14 cellular contexts compared by ENCODE assay signal in the genomic region with DNA sequence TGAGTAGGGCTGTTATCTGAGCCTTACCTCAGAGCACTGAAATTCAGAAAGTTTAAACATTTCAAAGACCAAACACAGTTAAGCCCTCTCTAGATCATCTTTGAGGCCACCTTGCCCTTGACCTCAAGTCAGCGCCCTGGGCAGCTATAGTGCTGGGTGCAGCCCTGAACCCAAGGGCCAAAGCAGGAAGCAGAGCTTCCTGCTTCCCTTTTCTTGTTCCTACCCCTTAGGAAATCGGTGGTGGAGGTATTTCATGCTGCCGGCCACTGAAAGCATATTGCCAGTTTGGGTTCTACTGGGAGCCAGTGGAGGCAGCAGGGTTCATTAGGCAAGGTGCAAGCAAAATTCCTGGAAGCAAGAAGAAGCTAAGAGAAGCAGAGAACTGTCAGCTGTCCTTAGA. TPM values are rescaled to one million over a fixed set of nuclear protein-coding genes. Genes with fewer than 3 reads are reported as not detected.
DNase-seq lines count a peak whose midpoint lies in the region; ATAC-seq, FAIRE-seq and TF ChIP-seq lines count a peak whose summit lies in the region.
"Had no signal": no experiment of that assay in that cellular context is flagged by ENCODE, and none has a peak within 500 bp of the region (broad histone marks: within the 10 kb centered on the region; RNA-seq: fewer than 3 reads in every experiment).

No MANE protein-coding gene starts in this region.

- TF ChIP-seq POLR2A in GM12891 (IDR thresholded peaks at IDR 0.05; ENCODE audit: low read depth, low read length), result no peak

- ATAC-seq in left lung (peak; percentile 40), GM18870 (IDR thresholded peaks at IDR 0.05; ENCODE audit: unreplicated experiment) (no peak), WTC11 (no peak), heart right ventricle (no peak)

- H3K4me1 ChIP-seq in left lung, result peaks cover 4 to 31% of the 10 kb centered on the region in 2 donors
- H3K4me1 ChIP-seq in heart right ventricle, result peaks cover 0 to 44% (median 3%) of the 10 kb centered on the region in 9 donors

- H3K36me3 Mint-ChIP-seq in CD14-positive monocyte, result peaks cover 79 to 91% of the 10 kb centered on the region in 2 donors
- no peaks in the 10 kb centered on the region for H3K36me3 Mint-ChIP-seq in activated CD4-positive, alpha-beta memory T cell treated with anti-CD3 and anti-CD28 coated beads for 36 hours
- H3K36me3 Mint-ChIP-seq in WTC11, result no peaks in the 10 kb centered on the region

- H3K27me3 ChIP-seq in left lung (no peaks in the 10 kb centered on the region), dorsolateral prefrontal cortex (peaks cover 0 to 7% (median 0%) of the 10 kb centered on the region in 45 donors), heart right ventricle (peaks cover 0 to 13% (median 0%) of the 10 kb centered on the region in 7 donors)

- H3K36me3 ChIP-seq in left lung, result no peaks in the 10 kb centered on the region
- no peaks in the 10 kb centered on the region for H3K36me3 ChIP-seq in heart right ventricle

- H3K9me3 Mint-ChIP-seq in CD14-positive monocyte (peaks cover 0 to 1% (median 0%) of the 10 kb centered on the region in 7 donors), WTC11 (no peaks in the 10 kb centered on the region)
- no peaks in the 10 kb centered on the region for H3K9me3 Mint-ChIP-seq in activated CD4-positive, alpha-beta memory T cell treated with anti-CD3 and anti-CD28 coated beads for 36 hours

- intact Hi-C loops in CD14-positive monocyte (cut with micrococcal nuclease), result loop anchor here in 1 of 2 donors (5.0 to 10.0 kb wide), 2 partner anchors 112 to 116 kb away; a partner anchor contains a TSS
- intact Hi-C loops in activated CD4-positive, alpha-beta memory T cell treated with anti-CD3 and anti-CD28 coated beads for 36 hours (cut with micrococcal nuclease), result loop anchor here (5.0 kb wide), 2 partner anchors 256 to 296 kb away; a partner anchor contains a TSS
- intact Hi-C loops in left lung (cut with DNase I), result loop anchor here in 1 of 2 donors (5.0 kb wide), 1 partner anchor 116 kb away; a partner anchor contains a TSS
- intact Hi-C loops in dorsolateral prefrontal cortex (cut with DNase I), result loop anchor here in 1 of 2 donors (5.0 kb wide), 1 partner anchor 116 kb away; a partner anchor contains a TSS
- intact Hi-C loops in heart right ventricle (cut with DNase I), result loop anchor here in 9 of 10 donors (2.0 to 10.0 kb wide), 8 partner anchors 112 to 258 kb away; a partner anchor contains a TSS

- H3K9me3 ChIP-seq in left lung (no peaks in the 10 kb centered on the region), heart right ventricle (no peaks in the 10 kb centered on the region)

- no peak for DNase-seq in CD14-positive monocyte (ENCODE audit: low spot score)
- DNase-seq in GM12891 (ENCODE audit: insufficient read length, low spot score), result no peak
- DNase-seq in activated CD4-positive, alpha-beta memory T cell treated with anti-CD3 and anti-CD28 coated beads for 36 hours, result no peak
- peak in 1 of 2 donors; percentile 38 for DNase-seq in left lung
- no peak for DNase-seq in WTC11 (ENCODE audit: low spot score)
- no peak for DNase-seq in dorsolateral prefrontal cortex
- DNase-seq in heart right ventricle, result no peak
- DNase-seq: caudate nucleus, kidney glomerular epithelial cell, NCI-H187 treated with DMSO at 0.1 percent for 48 hours, NCI-H526 had no signal

- H3K4me1 Mint-ChIP-seq in CD14-positive monocyte (peaks cover 36% of the 10 kb centered on the region), WTC11 (peaks cover 21% of the 10 kb centered on the region)
- H3K4me1 Mint-ChIP-seq in activated CD4-positive, alpha-beta memory T cell treated with anti-CD3 and anti-CD28 coated beads for 36 hours (ENCODE audit: low read depth), result peaks cover 43% of the 10 kb centered on the region

- peak; percentile 86 for FAIRE-seq in GM12891 (lab: Jason Lieb, UNC)

- 44 to 67% methylated on average over 3 of the region's 3 CpGs for WGBS in heart right ventricle, 2 donors

- H3K27ac ChIP-seq in left lung (peak overlapping the region in 1 of 2 donors; percentile 49), dorsolateral prefrontal cortex (no peak overlapping the region), heart right ventricle (peak overlapping the region in 2 of 10 donors; percentile 10 to 73)

- CTCF ChIA-PET in activated CD4-positive, alpha-beta memory T cell treated with anti-CD3 and anti-CD28 coated beads for 36 hours (lab: Charles Lee), result interaction anchor here (0.8 to 8.3 kb wide), 35 partner anchors 10 to 260 kb away, joined by 3 to 296 read pairs (median 5); a partner anchor contains a TSS
- CTCF ChIA-PET in WTC11 (lab: Charles Lee), result interaction anchor here (0.7 to 6.3 kb wide), 15 partner anchors 13 to 261 kb away, joined by 3 to 78 read pairs (median 7); a partner anchor contains a TSS

- H3K27me3 Mint-ChIP-seq in CD14-positive monocyte (ENCODE audit: low read depth in 3 of 3) (peaks cover 0 to 4% (median 0%) of the 10 kb centered on the region in 3 donors), WTC11 (ENCODE audit: low read depth) (no peaks in the 10 kb centered on the region; the same call in 1 of the 2 replicates)
- H3K27me3 Mint-ChIP-seq in activated CD4-positive, alpha-beta memory T cell treated with anti-CD3 and anti-CD28 coated beads for 36 hours, result no peaks in the 10 kb centered on the region

- H3K27ac Mint-ChIP-seq in CD14-positive monocyte (peak overlapping the region in 5 of 7 donors; percentile 24 to 85 (median 63)), WTC11 (no peak overlapping the region)
- H3K27ac Mint-ChIP-seq in activated CD4-positive, alpha-beta memory T cell treated with anti-CD3 and anti-CD28 coated beads for 36 hours, result peak overlapping the region; percentile 89

- H3K4me3 ChIP-seq in left lung (no peak overlapping the region), dorsolateral prefrontal cortex (no peak overlapping the region), heart right ventricle (no peak overlapping the region)

- POLR2A ChIA-PET in activated CD4-positive, alpha-beta memory T cell treated with anti-CD3 and anti-CD28 coated beads for 36 hours (lab: Charles Lee), result interaction anchor here (1.0 to 2.1 kb wide), 5 partner anchors 26 to 117 kb away, joined by 3 to 4 read pairs (median 3); a partner anchor contains a TSS
- POLR2A ChIA-PET in WTC11 (lab: Charles Lee), result interaction anchor here (0.6 kb wide), 1 partner anchor 154 kb away, joined by 3 read pairs; no protein-coding TSS in a partner anchor

- H3K4me3 Mint-ChIP-seq in CD14-positive monocyte (peak overlapping the region in 1 of 2 donors; percentile 70), WTC11 (no peak overlapping the region)
- no peak overlapping the region for H3K4me3 Mint-ChIP-seq in activated CD4-positive, alpha-beta memory T cell treated with anti-CD3 and anti-CD28 coated beads for 36 hours

- TF ChIP-seq CTCF in CD14-positive monocyte (IDR thresholded peaks at IDR 0.05), result no peak
- TF ChIP-seq CTCF in left lung (IDR thresholded peaks at IDR 0.05), result no peak
- TF ChIP-seq CTCF in WTC11 (IDR thresholded peaks at IDR 0.05), result no peak
- TF ChIP-seq CTCF in dorsolateral prefrontal cortex (IDR thresholded peaks at IDR 0.05 in 54 of 56, conservative IDR thresholded peaks at IDR 0.05 in 2 of 56; ENCODE audit: low read depth in 1 of 56, partially characterized antibody in 56 of 56), result no peak
- no peak for TF ChIP-seq CTCF in heart right ventricle (IDR thresholded peaks at IDR 0.05)

TF ChIP-seq in GM12891, 5 proteins besides CTCF, POLR2A, EP300 and RAD21:
- TF ChIP-seq PAX5 (IDR thresholded peaks at IDR 0.05; ENCODE audit: insufficient read depth, low read length, severe bottlenecking) (no peak), POLR2AphosphoS5 (IDR thresholded peaks at IDR 0.05; ENCODE audit: low read depth, low read length) (no peak), SPI1 (IDR thresholded peaks at IDR 0.05; ENCODE audit: low read depth, low read length) (no peak), POU2F2 (IDR thresholded peaks at IDR 0.05; ENCODE audit: low read depth, low read length) (no peak), TAF1 (IDR thresholded peaks at IDR 0.05; ENCODE audit: low read depth, low read length) (no peak)

TF ChIP-seq in WTC11, 78 proteins besides CTCF, POLR2A, EP300 and RAD21 (continues in another document):
- no peak for TF ChIP-seq FOXP1 (CRISPR knock-in tag; IDR thresholded peaks at IDR 0.05; ENCODE audit: borderline replicate concordance)

RNA-seq across cellular contexts. Expression of a gene that starts 26.1 kb away (rescaled TPM):
- polyA plus RNA-seq in CD14-positive monocyte, result 100 to 1,000 TPM; 106 to 116 TPM
- 2.8 TPM for polyA plus RNA-seq in GM12891 (2012; ENCODE audit: low read depth, missing spikeins)
- under 1 TPM in 1 of 2 experiments, not detected in 1; 0.14 TPM for total RNA-seq in activated CD4-positive, alpha-beta memory T cell treated with anti-CD3 and anti-CD28 coated beads for 36 hours
- total RNA-seq in left lung, result 1 to 10 TPM in 1 of 2 donors, under 1 TPM in 1; 0.90 to 3.7 TPM
- total RNA-seq in WTC11 (2021), result not detected in 3 replicates
- 1 to 10 TPM in 5 of 120 experiments, under 1 TPM in 77, not detected in 38; 0.17 to 1.3 (median 0.45) TPM for total RNA-seq in dorsolateral prefrontal cortex
- 1 to 10 TPM in 1 of 10 donors, under 1 TPM in 6, not detected in 3; 0.10 to 1.5 (median 0.25) TPM for total RNA-seq in heart right ventricle
- under 1 TPM in 1 of 2 donors, not detected in 1; 0.12 TPM for polyA plus RNA-seq in heart right ventricle
- total RNA-seq: temporal lobe had no signal

RNA-seq across cellular contexts. Expression of a gene that starts 40.6 kb away (rescaled TPM):
- polyA plus RNA-seq in CD14-positive monocyte (1 to 10 TPM; 1.4 to 2.7 TPM), heart right ventricle (under 1 TPM in 1 of 2 donors, not detected in 1; 0.10 TPM)
- 9.2 TPM for polyA plus RNA-seq in GM12891 (2012; ENCODE audit: low read depth, missing spikeins)
- total RNA-seq in activated CD4-positive, alpha-beta memory T cell treated with anti-CD3 and anti-CD28 coated beads for 36 hours, result 1 to 10 TPM; 4.8 to 4.9 TPM
- total RNA-seq in left lung (1 to 10 TPM in 1 of 2 donors, under 1 TPM in 1; 0.82 to 2.5 TPM), WTC11 (2021) (0.18 TPM in 1 of 3 replicates, not detected in the others), dorsolateral prefrontal cortex (1 to 10 TPM in 3 of 120 experiments, under 1 TPM in 8, not detected in 109; 0.24 to 1.1 (median 0.48) TPM), heart right ventricle (1 to 10 TPM in 1 of 10 donors, under 1 TPM in 4, not detected in 5; 0.25 to 1.4 (median 0.42) TPM)
- total RNA-seq: skeletal muscle tissue, temporal lobe had no signal

RNA-seq across cellular contexts. Expression of a gene that starts 48.4 kb away (rescaled TPM):
- polyA plus RNA-seq in CD14-positive monocyte (1 to 10 TPM; 1.3 to 1.6 TPM), heart right ventricle (1 to 10 TPM; 2.8 to 2.9 TPM)
- 0.14 TPM for polyA plus RNA-seq in GM12891 (2012; ENCODE audit: low read depth, missing spikeins)
- not detected for total RNA-seq in activated CD4-positive, alpha-beta memory T cell treated with anti-CD3 and anti-CD28 coated beads for 36 hours
- total RNA-seq in left lung (1 to 10 TPM in 1 of 2 donors, under 1 TPM in 1; 0.73 to 3.3 TPM), WTC11 (2021) (not detected in 3 replicates), dorsolateral prefrontal cortex (under 1 TPM in 1 of 120 experiments, not detected in 119; 0.59 TPM), heart right ventricle (100 to 1,000 TPM in 1 of 10 donors, 1 to 10 TPM in 6, under 1 TPM in 1, not detected in 2; 0.54 to 102 (median 3.2) TPM)
- total RNA-seq: skeletal muscle tissue, temporal lobe had no signal
